Comparison of ENCODE assay signal across 12 cellular contexts in the genomic region with DNA sequence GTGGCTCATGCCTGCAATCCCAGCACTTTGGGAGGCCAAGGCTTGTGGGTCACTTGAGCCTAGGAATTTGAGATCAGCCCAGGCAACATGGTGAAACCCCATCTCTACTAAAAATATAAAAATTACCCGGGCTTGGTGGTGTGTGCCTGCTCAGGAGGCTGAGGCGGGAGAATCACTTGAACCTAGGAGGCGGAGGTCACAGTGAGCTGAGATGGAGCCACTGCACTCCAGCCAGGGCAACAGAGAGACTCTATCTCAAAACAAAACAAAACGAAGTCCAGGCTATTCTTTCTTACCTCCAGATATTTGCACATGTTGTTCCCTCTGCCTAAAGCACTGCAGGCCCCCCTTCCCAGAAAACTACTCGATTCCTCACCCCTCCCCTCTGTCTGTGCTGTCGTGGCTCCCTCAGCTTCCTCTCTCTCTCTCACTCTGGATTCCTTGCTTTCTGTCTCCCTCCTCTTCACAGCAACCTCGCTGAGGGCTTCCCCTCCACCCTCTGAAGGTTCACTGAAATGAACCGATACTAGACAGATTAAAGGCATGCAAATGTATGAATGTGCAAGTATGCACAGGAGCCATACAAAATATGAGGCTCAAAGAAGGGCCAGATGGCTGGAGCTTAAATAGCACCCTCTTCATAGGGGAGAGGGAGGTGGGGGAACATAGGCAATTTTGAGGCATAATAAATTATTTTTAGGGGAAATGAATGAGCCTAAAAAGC. TPM values are rescaled to one million over a fixed set of nuclear protein-coding genes. Genes with fewer than 3 reads are reported as not detected.
DNase-seq lines count a peak whose midpoint lies in the region; ATAC-seq and TF ChIP-seq lines count a peak whose summit lies in the region.
"Had no signal": no experiment of that assay in that cellular context is flagged by ENCODE, and none has a peak within 500 bp of the region (broad histone marks: within the 10 kb centered on the region; RNA-seq: fewer than 3 reads in every experiment).

No MANE protein-coding gene starts in this region.

- in situ Hi-C loops in GM13976 (cut with MboI; ENCODE audit: low sequenced_read_pairs, unreplicated experiment), result no loop called here

- H3K27me3 Mint-ChIP-seq in T-cell, result peaks cover 0 to 7% of the 10 kb centered on the region in 2 donors

- no peaks in the 10 kb centered on the region for H3K9me3 Mint-ChIP-seq in T-cell
- H3K9me3 Mint-ChIP-seq: central memory CD8-positive, alpha-beta T cell had no signal

- DNase-seq in GM13976 (ENCODE audit: low spot score) (peak; percentile 66), T-cell (peak in 3 of 34 experiments; percentile 11 to 15 (median 15)), Kasumi-1 (lab: John Stamatoyannopoulos, UW) (no peak), cardiac septum (ENCODE audit: low spot score) (no peak)
- no peak for DNase-seq in NK-92 treated with Interleukin-12 subunit alpha and Interleukin-12 subunit beta, amount 100 ng/mL, for 24 hours (lab: John Stamatoyannopoulos, UW)
- DNase-seq: DMS153, mesenchymal stem cell, spleen had no signal

- peaks cover 43 to 56% (median 46%) of the 10 kb centered on the region in 3 donors for H3K4me1 Mint-ChIP-seq in T-cell
- H3K4me1 Mint-ChIP-seq: central memory CD8-positive, alpha-beta T cell had no signal

- peak overlapping the region; percentile 87 for H3K27ac Mint-ChIP-seq in T-cell

- CTCF ChIA-PET in T-cell (lab: Charles Lee), result interaction anchor here in 1 of 2 donors (0.9 kb wide), 1 partner anchor 11 kb away, joined by 3 read pairs; no protein-coding TSS in a partner anchor

- TF ChIP-seq CTCF in GM13976 (IDR thresholded peaks at IDR 0.05; ENCODE audit: borderline replicate concordance, control extremely low read depth, extremely low read depth, insufficient read depth, missing control alignments), result no peak

- H3K36me3 Mint-ChIP-seq in T-cell, result no peaks in the 10 kb centered on the region

- H3K4me3 Mint-ChIP-seq in T-cell, result peak overlapping the region in 1 of 3 donors; percentile 63
- H3K4me3 Mint-ChIP-seq: central memory CD8-positive, alpha-beta T cell had no signal

- POLR2A ChIA-PET in T-cell (lab: Charles Lee), result interaction anchor here in 1 of 2 donors (0.6 kb wide), 1 partner anchor 61 kb away, joined by 3 read pairs; no protein-coding TSS in a partner anchor

- intact Hi-C loops in cardiac septum (cut with DNase I), result no loop called here

- ATAC-seq in GM19035 (IDR thresholded peaks at IDR 0.05; ENCODE audit: unreplicated experiment), result peak; percentile 85
- ATAC-seq in HG02885 (IDR thresholded peaks at IDR 0.05; ENCODE audit: poor library complexity, unreplicated experiment), result peak; percentile 93
- peak in 3 of 4 experiments; percentile 26 to 76 (median 44) for ATAC-seq in T-cell (replicated peaks in 1 of 4)
- ATAC-seq in HG02981 (IDR thresholded peaks at IDR 0.05; ENCODE audit: unreplicated experiment), result no peak

RNA-seq across cellular contexts. Expression of gene TMEM177, which starts 18.5 kb away (rescaled TPM):
- total RNA-seq in T-cell (10 to 100 TPM in 3 of 5 donors, 1 to 10 TPM in 2; 3.3 to 18.4 (median 16.1) TPM), cardiac septum (6.9 TPM)
